1 cellular context compared by ENCODE assay signal in the genomic region with DNA sequence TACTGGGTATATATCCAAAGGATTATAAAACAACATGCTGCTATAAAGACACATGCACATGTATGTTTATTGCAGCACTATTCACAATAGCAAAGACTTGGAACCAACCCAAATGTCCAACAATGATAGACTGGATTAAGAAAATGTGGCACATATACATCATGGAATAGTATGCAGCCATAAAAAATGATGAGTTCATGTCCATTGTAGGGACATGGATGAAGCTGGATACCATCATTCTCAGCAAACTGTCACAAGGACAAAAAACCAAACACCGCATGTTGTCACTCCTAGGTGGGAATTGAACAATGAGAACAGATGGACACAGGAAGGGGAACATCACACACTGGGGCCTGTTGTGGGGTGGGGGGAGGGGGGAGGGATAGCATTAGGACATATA. TPM values are rescaled to one million over a fixed set of nuclear protein-coding genes. Genes with fewer than 3 reads are reported as not detected.
"Had no signal": no experiment of that assay in that cellular context is flagged by ENCODE, and none has a peak within 500 bp of the region (broad histone marks: within the 10 kb centered on the region; RNA-seq: fewer than 3 reads in every experiment).

No MANE protein-coding gene starts in this region.

RNA-seq across cellular contexts. Expression of a gene that starts 27.5 kb away (rescaled TPM):
- total RNA-seq: G401 had no signal
